Comparison of ENCODE assay signal across 29 cellular contexts in genomic region chr7:36931892-36932291, GRCh38.
"Had no signal": no experiment of that assay in that cellular context is flagged by ENCODE, and none has a peak within 500 bp of the region (broad histone marks: within the 10 kb centered on the region; RNA-seq: fewer than 3 reads in every experiment).

No MANE protein-coding gene starts in this region.

- H3K27ac Mint-ChIP-seq: stimulated activated effector memory CD8-positive, alpha-beta T cell treated with anti-CD3 and anti-CD28 coated beads, Interleukin-12 subunit alpha, Interleukin-12 subunit beta, amount 100 ng/mL, for 72 hours; stimulated activated memory B cell treated with anti-CD40 and anti-IgM and Interleukin-4, amounts not matched to agents 10 μg/mL and 1 μg/mL and 100 μg/mL, for 72 hours; stimulated activated naive B cell treated with anti-CD40 and anti-IgM and Interleukin-4, amounts not matched to agents 10 μg/mL and 1 μg/mL and 100 μg/mL, for 72 hours; stimulated activated naive CD8-positive, alpha-beta T cell treated with anti-CD3 and anti-CD28 coated beads, Interleukin-15, amount 100 ng/mL, for 72 hours; stimulated activated naive CD8-positive, alpha-beta T cell treated with anti-CD3 and anti-CD28 coated beads, Interleukin-15, Interleukin-2, amounts not matched to agents 100 ng/mL and 50 ng/mL, for 24 hours; type B pancreatic cell had no signal

- DNase-seq: stimulated activated CD4-positive, alpha-beta T cell treated with anti-CD3 and anti-CD28 coated beads, Interleukin-2, amount 100 ng/mL, for 48 hours; stimulated activated CD4-positive, alpha-beta T cell treated with anti-CD3 and anti-CD28 coated beads, Interleukin-4, amount 100 ng/mL, for 1 hour; stimulated activated CD4-positive, alpha-beta T cell treated with anti-CD3 and anti-CD28 coated beads, Interleukin-4, amount 100 ng/mL, for 24 hours; stimulated activated CD4-positive, alpha-beta T cell treated with anti-CD3 and anti-CD28 coated beads, Interleukin-4, amount 100 ng/mL, for 4 hours; stimulated activated CD8-positive, alpha-beta memory T cell treated with anti-CD3 and anti-CD28 coated beads, Interleukin-4, amount 100 ng/mL, for 48 hours; stimulated activated naive B cell treated with anti-CD40 and anti-IgM and Interleukin-4, amounts not matched to agents 10 μg/mL and 1 μg/mL and 100 μg/mL, for 72 hours; stimulated activated naive CD4-positive, alpha-beta T cell; stimulated activated naive CD4-positive, alpha-beta T cell treated with Interleukin-2 at 50 U/mL for 16 hours; stimulated activated naive CD8-positive, alpha-beta T cell treated with anti-CD3 and anti-CD28 coated beads, Interleukin-15, amount 100 ng/mL, for 72 hours; stimulated activated naive CD8-positive, alpha-beta T cell treated with anti-CD3 and anti-CD28 coated beads, Interleukin-15, Interleukin-2, amounts not matched to agents 100 U/mL and 50 U/mL, for 24 hours; stomach; substantia nigra; testis; thyroid gland; tibial artery; transverse colon; trophoblast cell; upper lobe of left lung; upper lobe of right lung; uterus had no signal

- H3K36me3 ChIP-seq: stomach, suprapubic skin, thyroid gland, tibial artery, transverse colon, upper lobe of right lung, uterus, vagina had no signal

- H3K27ac ChIP-seq: stomach, suprapubic skin, testis, thoracic aorta, thyroid gland, tibial artery, tibial nerve, transverse colon, upper lobe of left lung, upper lobe of right lung, uterus, vagina had no signal

- H3K4me1 Mint-ChIP-seq: stimulated activated memory B cell treated with anti-CD40 and anti-IgM and Interleukin-4, amounts not matched to agents 10 μg/mL and 1 μg/mL and 100 μg/mL, for 72 hours; stimulated activated naive CD8-positive, alpha-beta T cell treated with anti-CD3 and anti-CD28 coated beads, Interleukin-15, amount 100 ng/mL, for 72 hours had no signal

- H3K27me3 ChIP-seq: stomach, suprapubic skin, testis, thyroid gland, tibial artery, tibial nerve, transverse colon, upper lobe of left lung, upper lobe of right lung, uterus, vagina had no signal

- H3K27me3 Mint-ChIP-seq: stimulated activated memory B cell treated with anti-CD40 and anti-IgM and Interleukin-4, amounts not matched to agents 10 μg/mL and 1 μg/mL and 100 μg/mL, for 72 hours; stimulated activated naive B cell treated with anti-CD40 and anti-IgM and Interleukin-4, amounts not matched to agents 10 μg/mL and 1 μg/mL and 100 μg/mL, for 72 hours; stimulated activated naive CD8-positive, alpha-beta T cell treated with anti-CD3 and anti-CD28 coated beads, Interleukin-15, amount 100 ng/mL, for 72 hours; stimulated activated naive CD8-positive, alpha-beta T cell treated with anti-CD3 and anti-CD28 coated beads, Interleukin-15, Interleukin-2, amounts not matched to agents 100 ng/mL and 50 ng/mL, for 24 hours; type B pancreatic cell had no signal

- H3K4me3 Mint-ChIP-seq: stimulated activated effector memory CD8-positive, alpha-beta T cell treated with anti-CD3 and anti-CD28 coated beads, Interleukin-12 subunit alpha, Interleukin-12 subunit beta, amount 100 ng/mL, for 72 hours; stimulated activated memory B cell treated with anti-CD40 and anti-IgM and Interleukin-4, amounts not matched to agents 10 μg/mL and 1 μg/mL and 100 μg/mL, for 72 hours; stimulated activated naive B cell treated with anti-CD40 and anti-IgM and Interleukin-4, amounts not matched to agents 10 μg/mL and 1 μg/mL and 100 μg/mL, for 72 hours; stimulated activated naive CD8-positive, alpha-beta T cell treated with anti-CD3 and anti-CD28 coated beads, Interleukin-15, amount 100 ng/mL, for 72 hours; stimulated activated naive CD8-positive, alpha-beta T cell treated with anti-CD3 and anti-CD28 coated beads, Interleukin-15, Interleukin-2, amounts not matched to agents 100 ng/mL and 50 ng/mL, for 24 hours; type B pancreatic cell had no signal

- FAIRE-seq: urothelium cell line had no signal

- ATAC-seq: stimulated activated effector memory CD8-positive, alpha-beta T cell treated with anti-CD3 and anti-CD28 coated beads, Interleukin-12 subunit alpha, Interleukin-12 subunit beta, amount 100 ng/mL, for 72 hours; stimulated activated memory B cell treated with anti-CD40 and anti-IgM and Interleukin-4, amounts not matched to agents 10 μg/mL and 1 μg/mL and 100 μg/mL, for 72 hours; stimulated activated naive B cell treated with anti-CD40 and anti-IgM and Interleukin-4, amounts not matched to agents 10 μg/mL and 1 μg/mL and 100 μg/mL, for 72 hours; stimulated activated naive CD8-positive, alpha-beta T cell treated with anti-CD3 and anti-CD28 coated beads, Interleukin-15, amount 100 ng/mL, for 72 hours; stimulated activated naive CD8-positive, alpha-beta T cell treated with anti-CD3 and anti-CD28 coated beads, Interleukin-15, Interleukin-2, amounts not matched to agents 100 U/mL and 50 U/mL, for 24 hours; upper lobe of right lung had no signal

- H3K4me1 ChIP-seq: stomach, suprapubic skin, testis, tibial artery, transverse colon, upper lobe of left lung, upper lobe of right lung, uterus, vagina had no signal

- H3K4me3 ChIP-seq: stomach, suprapubic skin, testis, thoracic aorta, thyroid gland, tibial artery, tibial nerve, transverse colon, upper lobe of left lung, upper lobe of right lung, uterus, vagina had no signal

- H3K9me3 ChIP-seq: testis, thyroid gland, uterus, vagina had no signal
